18 cellular contexts compared by ENCODE assay signal in the genomic region with DNA sequence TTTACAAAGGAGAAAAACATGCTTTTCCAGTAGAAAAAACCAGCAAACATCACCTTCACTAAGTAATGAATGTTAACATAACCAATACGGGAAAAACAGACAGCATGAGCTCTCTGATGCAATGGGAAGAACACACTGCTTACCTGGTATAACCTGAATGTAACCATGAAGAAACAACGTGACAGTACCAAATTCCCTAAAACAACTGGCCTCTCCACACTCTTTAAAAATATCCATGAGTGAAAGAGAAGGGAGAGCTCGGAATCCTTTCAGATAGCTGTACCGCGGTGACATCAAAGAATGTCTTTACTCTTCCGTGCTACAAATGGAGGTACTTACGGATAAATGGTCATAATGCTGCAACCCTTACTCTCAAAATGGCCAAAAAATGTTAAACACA. TPM values are rescaled to one million over a fixed set of nuclear protein-coding genes. Genes with fewer than 3 reads are reported as not detected.
A peak's percentile ranks its signal among the peaks of the same experiment; 100 is the strongest.
DNase-seq lines count a peak whose midpoint lies in the region; ATAC-seq and TF ChIP-seq lines count a peak whose summit lies in the region.
"Had no signal": no experiment of that assay in that cellular context is flagged by ENCODE, and none has a peak within 500 bp of the region (broad histone marks: within the 10 kb centered on the region; RNA-seq: fewer than 3 reads in every experiment).

No MANE protein-coding gene starts in this region.

- H3K27ac ChIP-seq in gastrocnemius medialis: peak overlapping the region; percentile 56 to 65 (median 60)
- H3K27ac ChIP-seq: 22Rv1; A549; BLaER1 treated with 17β-estradiol and CSF1 and Interleukin-3, amounts not matched to agents 10 nM and 100 nM; C4-2B had no signal

- no peaks in the 10 kb centered on the region for H3K27me3 ChIP-seq in gastrocnemius medialis
- H3K27me3 ChIP-seq: BLaER1 treated with 17β-estradiol and CSF1 and Interleukin-3, amounts not matched to agents 10 nM and 100 nM had no signal

- H3K36me3 ChIP-seq in gastrocnemius medialis: peaks cover 2 to 66% of the 10 kb centered on the region in 2 donors

- H3K4me3 ChIP-seq in gastrocnemius medialis (no peak overlapping the region), lower leg skin (ENCODE audit: low read depth, poor library complexity, severe bottlenecking) (no peak overlapping the region)
- H3K4me3 ChIP-seq: A549; BLaER1 treated with 17β-estradiol and CSF1 and Interleukin-3, amounts not matched to agents 10 nM and 100 nM had no signal

- DNase-seq in activated CD8-positive, alpha-beta memory T cell treated with anti-CD3 and anti-CD28 coated beads, Interleukin-2, amount 10 ng/mL, durations not matched to agents 7 days and 5 days: peak; percentile 4
- no peak for DNase-seq in activated CD8-positive, alpha-beta memory T cell treated with anti-CD3 and anti-CD28 coated beads for 24 hours
- DNase-seq in nephron progenitor cell: no peak
- DNase-seq in gastrocnemius medialis: no peak
- no peak for DNase-seq in activated CD4-positive, alpha-beta T cell treated with anti-CD3 and anti-CD28 coated beads, Interleukin-2, amount 50 U/mL, for 4 hours
- no peak for DNase-seq in lower leg skin (ENCODE audit: low spot score in 2 of 2)
- DNase-seq: AML-193; Caco-2; Calu3; CD4-positive, alpha-beta T cell; CD8-positive, alpha-beta T cell; DMS79 treated with DMSO at 0.1 percent for 48 hours; GF-D8 had no signal

- TF ChIP-seq CTCF in nephron progenitor cell (IDR thresholded peaks at IDR 0.05) (no peak), gastrocnemius medialis (IDR thresholded peaks at IDR 0.05 in 4 of 5, conservative IDR thresholded peaks at IDR 0.05 in 1 of 5) (no peak), lower leg skin (IDR thresholded peaks at IDR 0.05) (no peak)

- no peak overlapping the region for H3K27ac Mint-ChIP-seq in activated CD8-positive, alpha-beta memory T cell treated with anti-CD3 and anti-CD28 coated beads, Interleukin-2, amount 10 ng/mL, durations not matched to agents 7 days and 5 days
- H3K27ac Mint-ChIP-seq in nephron progenitor cell: peak overlapping the region; percentile 80
- H3K27ac Mint-ChIP-seq: B cell; CD4-positive, alpha-beta T cell; CD8-positive, alpha-beta T cell had no signal

- peaks cover 0 to 5% of the 10 kb centered on the region in 2 donors for H3K4me1 ChIP-seq in gastrocnemius medialis
- H3K4me1 ChIP-seq: A549; BLaER1 treated with 17β-estradiol and CSF1 and Interleukin-3, amounts not matched to agents 10 nM and 100 nM; Caco-2 had no signal

- CTCF ChIA-PET in activated CD8-positive, alpha-beta memory T cell treated with anti-CD3 and anti-CD28 coated beads, Interleukin-2, amount 10 ng/mL, durations not matched to agents 7 days and 5 days (lab: Charles Lee): no interaction called here

- H3K36me3 Mint-ChIP-seq in activated CD8-positive, alpha-beta memory T cell treated with anti-CD3 and anti-CD28 coated beads, Interleukin-2, amount 10 ng/mL, durations not matched to agents 7 days and 5 days: peaks cover 35% of the 10 kb centered on the region
- peaks cover 72% of the 10 kb centered on the region for H3K36me3 Mint-ChIP-seq in nephron progenitor cell (ENCODE audit: low read depth)

- WGBS in lower leg skin, 2 donors: 96 to 98% methylated on average over 7 of the region's 7 CpGs

- TF ChIP-seq POLR2A in gastrocnemius medialis (IDR thresholded peaks at IDR 0.05): no peak
- no peak for TF ChIP-seq POLR2A in lower leg skin (IDR thresholded peaks at IDR 0.05)

- in situ Hi-C loops in gastrocnemius medialis (cut with MboI; ENCODE audit: low sequenced_read_pairs in 4 of 4): no loop called here

- H3K4me1 Mint-ChIP-seq in activated CD8-positive, alpha-beta memory T cell treated with anti-CD3 and anti-CD28 coated beads, Interleukin-2, amount 10 ng/mL, durations not matched to agents 7 days and 5 days: no peaks in the 10 kb centered on the region
- no peaks in the 10 kb centered on the region for H3K4me1 Mint-ChIP-seq in nephron progenitor cell
- H3K4me1 Mint-ChIP-seq: B cell had no signal

- intact Hi-C loops in gastrocnemius medialis (cut with DNase I; ENCODE audit: low total_unique reads) (loop anchor here (1.0 to 5.0 kb wide), 2 partner anchors 27 to 43 kb away; no protein-coding TSS in a partner anchor), lower leg skin (cut with DNase I; ENCODE audit: low total_unique reads) (no loop called here)

- ATAC-seq in activated CD8-positive, alpha-beta memory T cell treated with anti-CD3 and anti-CD28 coated beads, Interleukin-2, amount 10 ng/mL, durations not matched to agents 7 days and 5 days: no peak
- ATAC-seq in gastrocnemius medialis: peak; percentile 88 to 96
- ATAC-seq: A549; CD8-positive, alpha-beta T cell had no signal

- H3K9me3 Mint-ChIP-seq in activated CD8-positive, alpha-beta memory T cell treated with anti-CD3 and anti-CD28 coated beads, Interleukin-2, amount 10 ng/mL, durations not matched to agents 7 days and 5 days (ENCODE audit: low read depth): no peaks in the 10 kb centered on the region
- no peaks in the 10 kb centered on the region for H3K9me3 Mint-ChIP-seq in nephron progenitor cell
- H3K9me3 Mint-ChIP-seq: CD4-positive, alpha-beta T cell; CD8-positive, alpha-beta T cell had no signal

- H3K4me3 Mint-ChIP-seq in activated CD8-positive, alpha-beta memory T cell treated with anti-CD3 and anti-CD28 coated beads, Interleukin-2, amount 10 ng/mL, durations not matched to agents 7 days and 5 days: no peak overlapping the region
- no peak overlapping the region for H3K4me3 Mint-ChIP-seq in nephron progenitor cell
- H3K4me3 Mint-ChIP-seq: B cell; CD4-positive, alpha-beta T cell; CD8-positive, alpha-beta T cell had no signal

- no peaks in the 10 kb centered on the region for H3K9me3 ChIP-seq in gastrocnemius medialis
- H3K9me3 ChIP-seq: A549; BLaER1 treated with 17β-estradiol and CSF1 and Interleukin-3, amounts not matched to agents 10 nM and 100 nM; Caco-2 had no signal

- no peaks in the 10 kb centered on the region for H3K27me3 Mint-ChIP-seq in activated CD8-positive, alpha-beta memory T cell treated with anti-CD3 and anti-CD28 coated beads, Interleukin-2, amount 10 ng/mL, durations not matched to agents 7 days and 5 days
- no peaks in the 10 kb centered on the region for H3K27me3 Mint-ChIP-seq in nephron progenitor cell (ENCODE audit: low read depth, poor library complexity)
- H3K27me3 Mint-ChIP-seq: B cell; CD4-positive, alpha-beta T cell had no signal

RNA-seq across cellular contexts. Expression of a gene that starts 32.1 kb away (rescaled TPM):
- total RNA-seq in activated CD8-positive, alpha-beta memory T cell treated with anti-CD3 and anti-CD28 coated beads, Interleukin-2, amount 10 ng/mL, durations not matched to agents 7 days and 5 days: 10 to 100 TPM; 40.0 to 43.7 TPM
- total RNA-seq in gastrocnemius medialis (10 to 100 TPM; 10.1 to 16.2 (median 11.5) TPM), lower leg skin (10 to 100 TPM in 3 of 4 donors, 1 to 10 TPM in 1; 8.9 to 44.0 (median 11.7) TPM)
